8 cellular contexts compared by ENCODE assay signal in the genomic region with DNA sequence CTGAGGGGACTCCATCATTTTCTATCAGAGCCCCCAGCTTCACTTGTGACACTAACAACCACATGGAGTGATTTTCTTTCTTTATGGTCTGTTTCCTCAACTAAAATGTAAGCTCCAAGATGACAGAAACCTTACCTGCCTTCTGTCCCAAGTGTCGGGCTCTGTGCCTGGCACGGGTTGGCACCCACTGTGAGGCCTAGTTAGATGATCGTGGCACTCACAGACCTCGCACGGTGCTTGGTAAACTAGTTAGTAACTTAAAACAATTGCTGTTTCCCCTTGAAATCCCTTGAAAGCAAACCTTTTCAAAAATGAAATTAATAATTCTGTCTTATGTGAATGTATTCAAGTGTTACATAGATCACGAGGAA. TPM values are rescaled to one million over a fixed set of nuclear protein-coding genes. Genes with fewer than 3 reads are reported as not detected.
DNase-seq lines count a peak whose midpoint lies in the region; ATAC-seq and TF ChIP-seq lines count a peak whose summit lies in the region.
"Not testable (repeated sequence)": the region's sequence is repeated elsewhere in the genome, so short reads cannot be mapped to it uniquely, and the experiment has no call there.

No MANE protein-coding gene starts in this region.

- 47 to 75% (median 57%) methylated on average over 6 of the region's 6 CpGs for WGBS in psoas muscle, 3 donors

- in situ Hi-C loops in G401 (cut with HindIII; ENCODE audit: low sequenced_read_pairs) = not testable (repeated sequence)

- H3K27ac ChIP-seq in RWPE1 (peak overlapping the region; percentile 75), psoas muscle (peak overlapping the region; percentile 60), tibial artery (peak overlapping the region; percentile 13 to 45)
- not testable (repeated sequence) for H3K27ac ChIP-seq in naive thymus-derived CD4-positive, alpha-beta T cell (ENCODE audit: low read depth, low read length)

- CTCF ChIA-PET in RWPE1 (lab: Yijun Ruan, JAX); naive thymus-derived CD4-positive, alpha-beta T cell (lab: Charles Lee): not testable (repeated sequence)

- peak overlapping the region; percentile 56 to 62 for H3K27ac Mint-ChIP-seq in activated naive CD4-positive, alpha-beta T cell treated with anti-CD3 and anti-CD28 coated beads, Interleukin-2, amount 50 U/mL, for 72 hours
- H3K27ac Mint-ChIP-seq in central memory CD8-positive, alpha-beta T cell (ENCODE audit: low read depth) = peak overlapping the region; percentile 73
- peak overlapping the region; percentile 70 for H3K27ac Mint-ChIP-seq in endothelial cell (ENCODE audit: unreplicated experiment)
- peak overlapping the region in 6 of 9 donors; percentile 12 to 68 (median 50) for H3K27ac Mint-ChIP-seq in naive thymus-derived CD4-positive, alpha-beta T cell

- H3K36me3 Mint-ChIP-seq in activated naive CD4-positive, alpha-beta T cell treated with anti-CD3 and anti-CD28 coated beads, Interleukin-2, amount 50 U/mL, for 72 hours = peaks cover 0 to 16% of the 10 kb centered on the region in 2 donors
- H3K36me3 Mint-ChIP-seq in central memory CD8-positive, alpha-beta T cell (ENCODE audit: insufficient read depth) = peaks cover 57% of the 10 kb centered on the region
- H3K36me3 Mint-ChIP-seq in endothelial cell (ENCODE audit: low read depth, unreplicated experiment) = peaks cover 50% of the 10 kb centered on the region
- peaks cover 11 to 50% (median 37%) of the 10 kb centered on the region in 5 donors for H3K36me3 Mint-ChIP-seq in naive thymus-derived CD4-positive, alpha-beta T cell

- H3K4me1 ChIP-seq in naive thymus-derived CD4-positive, alpha-beta T cell (ENCODE audit: control insufficient read depth in 2 of 2, insufficient read depth in 2 of 2, low read length in 2 of 2); psoas muscle: not testable (repeated sequence)
- H3K4me1 ChIP-seq in tibial artery = peaks cover 0 to 39% (median 7%) of the 10 kb centered on the region in 4 donors

- POLR2A ChIA-PET in RWPE1 (lab: Yijun Ruan, JAX; ENCODE audit: low non-redundant PET); naive thymus-derived CD4-positive, alpha-beta T cell (lab: Charles Lee): not testable (repeated sequence)

- peak; percentile 78 for DNase-seq in G401 (ENCODE audit: low spot score)
- not testable (repeated sequence) for DNase-seq in RWPE1 (ENCODE audit: low spot score); activated naive CD4-positive, alpha-beta T cell treated with anti-CD3 and anti-CD28 coated beads, Interleukin-2, amount 50 U/mL, for 72 hours (ENCODE audit: low spot score in 2 of 2); central memory CD8-positive, alpha-beta T cell (ENCODE audit: low spot score in 2 of 2); endothelial cell (ENCODE audit: low spot score); naive thymus-derived CD4-positive, alpha-beta T cell; psoas muscle; tibial artery

- H3K4me3 Mint-ChIP-seq in central memory CD8-positive, alpha-beta T cell; naive thymus-derived CD4-positive, alpha-beta T cell: not testable (repeated sequence)
- H3K4me3 Mint-ChIP-seq in endothelial cell (ENCODE audit: unreplicated experiment) = peak overlapping the region; percentile 69

- intact Hi-C loops in naive thymus-derived CD4-positive, alpha-beta T cell (cut with micrococcal nuclease); psoas muscle (cut with DNase I); tibial artery (cut with DNase I; ENCODE audit: low total_unique reads): not testable (repeated sequence)

- not testable (repeated sequence) for H3K9me3 Mint-ChIP-seq in activated naive CD4-positive, alpha-beta T cell treated with anti-CD3 and anti-CD28 coated beads, Interleukin-2, amount 50 U/mL, for 72 hours; central memory CD8-positive, alpha-beta T cell; endothelial cell (ENCODE audit: unreplicated experiment); naive thymus-derived CD4-positive, alpha-beta T cell

- peaks cover 5 to 69% (median 16%) of the 10 kb centered on the region in 3 experiments for H3K36me3 ChIP-seq in naive thymus-derived CD4-positive, alpha-beta T cell (ENCODE audit: control insufficient read depth in 2 of 3, insufficient read depth in 3 of 3, low read length in 3 of 3)
- H3K36me3 ChIP-seq in psoas muscle (ENCODE audit: insufficient read depth in 1 of 2, low read depth in 1 of 2) (peaks cover 0 to 59% of the 10 kb centered on the region in 2 donors), tibial artery (peaks cover 30 to 69% (median 65%) of the 10 kb centered on the region in 3 donors)

- ATAC-seq in activated naive CD4-positive, alpha-beta T cell treated with anti-CD3 and anti-CD28 coated beads, Interleukin-2, amount 50 U/mL, for 72 hours; central memory CD8-positive, alpha-beta T cell (replicated peaks; ENCODE audit: extremely low read depth, poor library complexity, severe bottlenecking); naive thymus-derived CD4-positive, alpha-beta T cell: not testable (repeated sequence)
- peak in 2 of 4 donors; percentile 29 to 46 for ATAC-seq in psoas muscle

- not testable (repeated sequence) for H3K27me3 Mint-ChIP-seq in central memory CD8-positive, alpha-beta T cell; endothelial cell (ENCODE audit: unreplicated experiment); naive thymus-derived CD4-positive, alpha-beta T cell

- H3K9me3 ChIP-seq in naive thymus-derived CD4-positive, alpha-beta T cell (ENCODE audit: control insufficient read depth in 2 of 3, low read length in 3 of 3); psoas muscle; tibial artery: not testable (repeated sequence)

- H3K4me3 ChIP-seq in naive thymus-derived CD4-positive, alpha-beta T cell (ENCODE audit: low read length); psoas muscle; tibial artery: not testable (repeated sequence)

- peaks cover 42% of the 10 kb centered on the region for H3K4me1 Mint-ChIP-seq in central memory CD8-positive, alpha-beta T cell
- peaks cover 16% of the 10 kb centered on the region for H3K4me1 Mint-ChIP-seq in endothelial cell (ENCODE audit: unreplicated experiment)
- peaks cover 14 to 21% (median 19%) of the 10 kb centered on the region in 7 donors for H3K4me1 Mint-ChIP-seq in naive thymus-derived CD4-positive, alpha-beta T cell

- H3K27me3 ChIP-seq in naive thymus-derived CD4-positive, alpha-beta T cell (ENCODE audit: control insufficient read depth in 2 of 2, insufficient read depth in 2 of 2, low read length in 2 of 2); psoas muscle (ENCODE audit: insufficient read depth in 3 of 3, low read length in 2 of 3); tibial artery: not testable (repeated sequence)

- not testable (repeated sequence) for TF ChIP-seq CTCF in RWPE1 (conservative IDR thresholded peaks at IDR 0.05; ENCODE audit: low read depth); endothelial cell (IDR thresholded peaks at IDR 0.05; ENCODE audit: unreplicated experiment); psoas muscle (IDR thresholded peaks at IDR 0.05); tibial artery (IDR thresholded peaks at IDR 0.05)

RNA-seq across cellular contexts. Expression of a gene that starts 27.5 kb away (rescaled TPM):
- total RNA-seq in G401 (2014; rRNA removed; shearing (Covaris generic)) = 59.1 and 69.6 TPM in 2 replicates
- 10 to 100 TPM; 37.4 to 59.2 TPM for total RNA-seq in activated naive CD4-positive, alpha-beta T cell treated with anti-CD3 and anti-CD28 coated beads, Interleukin-2, amount 50 U/mL, for 72 hours
- total RNA-seq in endothelial cell (ENCODE audit: unreplicated experiment) (86.8 TPM), psoas muscle (10 to 100 TPM; 21.8 to 34.3 (median 23.8) TPM)
- 10 to 100 TPM; 26.1 to 39.2 (median 28.7) TPM for total RNA-seq in naive thymus-derived CD4-positive, alpha-beta T cell
- 10 to 100 TPM; 50.3 to 54.0 TPM for polyA plus RNA-seq in naive thymus-derived CD4-positive, alpha-beta T cell
- 10 to 100 TPM; 41.6 to 78.0 (median 54.2) TPM for polyA plus RNA-seq in psoas muscle

RNA-seq across cellular contexts. Expression of a gene that starts 53.5 kb away (rescaled TPM):
- 41.5 and 45.2 TPM in 2 replicates for total RNA-seq in G401 (2014; rRNA removed; shearing (Covaris generic))
- total RNA-seq in activated naive CD4-positive, alpha-beta T cell treated with anti-CD3 and anti-CD28 coated beads, Interleukin-2, amount 50 U/mL, for 72 hours = 10 to 100 TPM; 50.6 to 80.4 TPM
- total RNA-seq in endothelial cell (ENCODE audit: unreplicated experiment) = 54.8 TPM
- total RNA-seq in naive thymus-derived CD4-positive, alpha-beta T cell = 10 to 100 TPM; 50.6 to 79.4 (median 54.9) TPM
- 10 to 100 TPM; 28.6 to 44.5 TPM for polyA plus RNA-seq in naive thymus-derived CD4-positive, alpha-beta T cell
- total RNA-seq in psoas muscle = 10 to 100 TPM; 52.3 to 82.5 (median 59.3) TPM
- polyA plus RNA-seq in psoas muscle = 10 to 100 TPM; 22.1 to 45.5 (median 24.8) TPM
